In genomic region chr4:48739560-48740019, GRCh38 we compare ENCODE assay signal across 1 cellular context.
A peak's percentile ranks its signal among the peaks of the same experiment; 100 is the strongest.
TF ChIP-seq lines count a peak whose summit lies in the region.

No MANE protein-coding gene starts in this region.

TF ChIP-seq in K562, 482 proteins besides CTCF, POLR2A, EP300 and RAD21 (continued from another document and continues in another):
- TF ChIP-seq NR4A1 (CRISPR knock-in tag; IDR thresholded peaks at IDR 0.05) (no peak), NR4A1 (tag; IDR thresholded peaks at IDR 0.05) (no peak), NONO (IDR thresholded peaks at IDR 0.05; ENCODE audit: low read depth in 2 of 2, low read length in 1 of 2) (no peak), FOXJ2 (tag; IDR thresholded peaks at IDR 0.05) (no peak), YY1 (IDR thresholded peaks at IDR 0.05; ENCODE audit: borderline replicate concordance in 1 of 3, control insufficient read depth in 1 of 3, extremely low read depth in 1 of 3, insufficient read depth in 3 of 3, insufficient read length in 1 of 3, insufficient replicate concordance in 2 of 3, low read depth in 1 of 3, low read length in 2 of 3) (no peak), ERF (CRISPR knock-in tag; IDR thresholded peaks at IDR 0.05) (no peak), SMARCA4 (IDR thresholded peaks at IDR 0.05) (peak; percentile 84), THAP12 (CRISPR knock-in tag; IDR thresholded peaks at IDR 0.05) (no peak), AFF4 (CRISPR knock-in tag; IDR thresholded peaks at IDR 0.05) (no peak), PHB2 (IDR thresholded peaks at IDR 0.05; ENCODE audit: low read depth) (no peak), MCM5 (IDR thresholded peaks at IDR 0.05; ENCODE audit: low read depth) (no peak), HDGF (IDR thresholded peaks at IDR 0.05) (no peak), CHD2 (IDR thresholded peaks at IDR 0.05; ENCODE audit: low read depth, low read length) (no peak), CHAMP1 (IDR thresholded peaks at IDR 0.05) (no peak), RHOXF2B (CRISPR knock-in tag; conservative IDR thresholded peaks at IDR 0.05) (no peak), KAT8 (IDR thresholded peaks at IDR 0.05; ENCODE audit: low read depth) (no peak), MAZ (CRISPR knock-in tag; conservative IDR thresholded peaks at IDR 0.05 in 1 of 2, IDR thresholded peaks at IDR 0.05 in 1 of 2) (no peak), SUPT5H (IDR thresholded peaks at IDR 0.05) (no peak), ZBED1 (IDR thresholded peaks at IDR 0.05) (no peak), CREM (IDR thresholded peaks at IDR 0.05; ENCODE audit: low read depth) (no peak; the same call in 1 of the 2 replicates), TRIM24 (IDR thresholded peaks at IDR 0.05) (peak; percentile 82 to 84), NFIC (IDR thresholded peaks at IDR 0.05) (peak; percentile 55), SMC3 (conservative IDR thresholded peaks at IDR 0.05; ENCODE audit: insufficient read depth, low read depth, low read length) (no peak), BCLAF1 (IDR thresholded peaks at IDR 0.05; ENCODE audit: borderline replicate concordance in 1 of 2, control insufficient read depth in 1 of 2, low read depth in 2 of 2, low read length in 1 of 2) (no peak), SRSF3 (IDR thresholded peaks at IDR 0.05; ENCODE audit: insufficient read depth, low read length) (no peak), HMG20B (CRISPR knock-in tag; IDR thresholded peaks at IDR 0.05) (no peak), ZFP30 (CRISPR knock-in tag; IDR thresholded peaks at IDR 0.05; ENCODE audit: borderline replicate concordance) (no peak), ZNF263 (CRISPR knock-in tag; IDR thresholded peaks at IDR 0.05; ENCODE audit: borderline replicate concordance) (no peak), NCOA2 (IDR thresholded peaks at IDR 0.05; ENCODE audit: partially characterized antibody in 2 of 2) (no peak), GABPA (tag; conservative IDR thresholded peaks at IDR 0.05; ENCODE audit: low read depth) (no peak), RBFOX2 (IDR thresholded peaks at IDR 0.05; ENCODE audit: low read depth, low read length) (no peak), FIP1L1 (IDR thresholded peaks at IDR 0.05; ENCODE audit: low read depth, low read length, poor library complexity, severe bottlenecking) (no peak), BCL6 (CRISPR knock-in tag; IDR thresholded peaks at IDR 0.05) (no peak), PTRF (tag; IDR thresholded peaks at IDR 0.05) (no peak), MCM7 (IDR thresholded peaks at IDR 0.05) (no peak), ZNF444 (CRISPR knock-in tag; IDR thresholded peaks at IDR 0.05) (no peak), CHD4 (IDR thresholded peaks at IDR 0.05; ENCODE audit: insufficient read depth, insufficient replicate concordance, low read depth, low read length, poor library complexity, severe bottlenecking) (no peak), SMARCC2 (IDR thresholded peaks at IDR 0.05; ENCODE audit: low read depth) (peak; percentile 34; the same call in 1 of the 2 replicates), SMARCB1 (IDR thresholded peaks at IDR 0.05; ENCODE audit: insufficient read length, low read depth) (no peak), HINFP (tag; conservative IDR thresholded peaks at IDR 0.05; ENCODE audit: low read depth) (no peak), ARID3A (IDR thresholded peaks at IDR 0.05; ENCODE audit: borderline replicate concordance, low read depth, low read length) (peak; percentile 50; the same call in 1 of the 2 replicates), PRDM10 (IDR thresholded peaks at IDR 0.05; ENCODE audit: partially characterized antibody) (no peak), ZNF280A (IDR thresholded peaks at IDR 0.05; ENCODE audit: low read depth, partially characterized antibody) (no peak), SRF (CRISPR knock-in tag; IDR thresholded peaks at IDR 0.05) (no peak), ZNF175 (CRISPR knock-in tag; IDR thresholded peaks at IDR 0.05; ENCODE audit: low read depth) (no peak), ZNF780A (CRISPR knock-in tag; IDR thresholded peaks at IDR 0.05) (no peak), SIX5 (IDR thresholded peaks at IDR 0.05; ENCODE audit: borderline replicate concordance in 1 of 2, insufficient read depth in 1 of 2, low read depth in 1 of 2, low read length in 2 of 2) (no peak)
